Comparison of ENCODE assay signal across 12 cellular contexts in genomic region chr14:54148251-54148650, GRCh38.
DNase-seq lines count a peak whose midpoint lies in the region; TF ChIP-seq lines count a peak whose summit lies in the region.
"Had no signal": no experiment of that assay in that cellular context is flagged by ENCODE, and none has a peak within 500 bp of the region (broad histone marks: within the 10 kb centered on the region; RNA-seq: fewer than 3 reads in every experiment).

No MANE protein-coding gene starts in this region.

- H2AFZ ChIP-seq in mesenchymal stem cell (ENCODE audit: low read depth, low read length), result no peak overlapping the region

- H3K14ac ChIP-seq in mesenchymal stem cell (ENCODE audit: low read length in 2 of 2), result no peak overlapping the region

- H3K18ac ChIP-seq in mesenchymal stem cell (ENCODE audit: low read depth in 1 of 2, low read length in 2 of 2), result no peak overlapping the region

- peaks cover 23% of the 10 kb centered on the region for H3K9me3 Mint-ChIP-seq in endodermal cell

- H3K9ac ChIP-seq in endodermal cell (ENCODE audit: extremely low read depth, low read length, poor library complexity, severe bottlenecking) (no peak overlapping the region), mesenchymal stem cell (ENCODE audit: low read length) (no peak overlapping the region)
- H3K9ac ChIP-seq: BLaER1 treated with 17β-estradiol and CSF1 and Interleukin-3, amounts not matched to agents 10 nM and 100 nM had no signal

- DNase-seq in EH (ENCODE audit: low read depth), result peak; percentile 80
- peak; percentile 11 for DNase-seq in amniotic epithelial cell (ENCODE audit: low read depth)
- no peak for DNase-seq in endodermal cell
- peak; percentile 15 for DNase-seq in mesenchymal stem cell
- DNase-seq in midbrain (lab: John Stamatoyannopoulos, UW), result no peak
- DNase-seq in medulla oblongata (ENCODE audit: extremely low spot score), result no peak
- no peak for DNase-seq in NCI-H2171 (lab: John Stamatoyannopoulos, UW)
- DNase-seq: 8988T; CD4-positive, CD25-positive, alpha-beta regulatory T cell; GOT3; H9 had no signal

- no peak overlapping the region for H3K4ac ChIP-seq in mesenchymal stem cell (ENCODE audit: low read depth in 1 of 2, low read length in 2 of 2)

- no peak overlapping the region for H4K8ac ChIP-seq in mesenchymal stem cell (ENCODE audit: low read length)

- H3K4me3 ChIP-seq in endodermal cell (ENCODE audit: low read length), result peak overlapping the region; percentile 51
- no peak overlapping the region for H3K4me3 ChIP-seq in mesenchymal stem cell (ENCODE audit: insufficient read depth in 1 of 2, low read depth in 1 of 2, low read length in 2 of 2)
- H3K4me3 ChIP-seq: BLaER1 treated with 17β-estradiol and CSF1 and Interleukin-3, amounts not matched to agents 10 nM and 100 nM had no signal

- H3K36me3 Mint-ChIP-seq in endodermal cell (ENCODE audit: low read depth), result no peaks in the 10 kb centered on the region
- H3K36me3 Mint-ChIP-seq: CD4-positive, CD25-positive, alpha-beta regulatory T cell had no signal

- H3K79me1 ChIP-seq in mesenchymal stem cell (replicated peaks; ENCODE audit: low read length, poor library complexity, severe bottlenecking), result no peaks in the 10 kb centered on the region

- no peak overlapping the region for H3K23ac ChIP-seq in mesenchymal stem cell (ENCODE audit: low read length in 2 of 2)

- no peaks in the 10 kb centered on the region for H3K27me3 ChIP-seq in endodermal cell (ENCODE audit: control insufficient read depth, insufficient read depth, low read length, poor library complexity, severe bottlenecking)
- peaks cover 0 to under 1% of the 10 kb centered on the region in 2 experiments for H3K27me3 ChIP-seq in mesenchymal stem cell (ENCODE audit: control insufficient read depth in 1 of 2, insufficient read depth in 1 of 2, low read length in 2 of 2)
- H3K27me3 ChIP-seq: BLaER1 treated with 17β-estradiol and CSF1 and Interleukin-3, amounts not matched to agents 10 nM and 100 nM had no signal

- H2BK120ac ChIP-seq in mesenchymal stem cell (ENCODE audit: low read depth, low read length), result no peak overlapping the region

- H2AK5ac ChIP-seq in mesenchymal stem cell (ENCODE audit: low read length, severe bottlenecking), result no peak overlapping the region

- peaks cover 24% of the 10 kb centered on the region for H3K4me1 Mint-ChIP-seq in endodermal cell
- H3K4me1 Mint-ChIP-seq: CD4-positive, CD25-positive, alpha-beta regulatory T cell had no signal

- no peak overlapping the region for H3K27ac Mint-ChIP-seq in endodermal cell
- H3K27ac Mint-ChIP-seq: CD4-positive, CD25-positive, alpha-beta regulatory T cell; H9 had no signal

- H3K4me2 ChIP-seq in mesenchymal stem cell (ENCODE audit: low read length, poor library complexity, severe bottlenecking), result no peak overlapping the region

- H3K9me3 ChIP-seq in endodermal cell (ENCODE audit: control insufficient read depth, low read length), result peaks cover 24% of the 10 kb centered on the region
- peaks cover 25% of the 10 kb centered on the region for H3K9me3 ChIP-seq in mesenchymal stem cell (ENCODE audit: control insufficient read depth, low read length)

- H2BK12ac ChIP-seq in mesenchymal stem cell (ENCODE audit: low read length in 2 of 2), result no peak overlapping the region

- WGBS in endodermal cell (ENCODE audit: insufficient coverage in 1 of 2, insufficient read length in 1 of 2), 2 experiments, result 59 to 77% methylated on average over 3 of the region's 3 CpGs
- 95% methylated on average over 3 of the region's 3 CpGs for WGBS in mesenchymal stem cell

- H3K36me3 ChIP-seq in endodermal cell (ENCODE audit: control insufficient read depth, insufficient read depth, low read length), result no peaks in the 10 kb centered on the region
- H3K36me3 ChIP-seq in mesenchymal stem cell (ENCODE audit: control insufficient read depth in 1 of 2, insufficient read depth in 2 of 2, low read depth in 1 of 2, low read length in 2 of 2), result no peaks in the 10 kb centered on the region
- H3K36me3 ChIP-seq: BLaER1 treated with 17β-estradiol and CSF1 and Interleukin-3, amounts not matched to agents 10 nM and 100 nM had no signal

- no peak for TF ChIP-seq CTCF in endodermal cell (conservative IDR thresholded peaks at IDR 0.05)

- H3K4me1 ChIP-seq in endodermal cell (ENCODE audit: control insufficient read depth, insufficient read depth, low read length), result peaks cover 3% of the 10 kb centered on the region
- peaks cover 2% of the 10 kb centered on the region for H3K4me1 ChIP-seq in mesenchymal stem cell (ENCODE audit: control insufficient read depth, insufficient read depth, low read depth, low read length)

- no peak overlapping the region for H3K27ac ChIP-seq in endodermal cell (ENCODE audit: low read depth, low read length)
- no peak overlapping the region for H3K27ac ChIP-seq in mesenchymal stem cell (ENCODE audit: low read length, poor library complexity, severe bottlenecking)
- H3K27ac ChIP-seq: BLaER1 treated with 17β-estradiol and CSF1 and Interleukin-3, amounts not matched to agents 10 nM and 100 nM had no signal

- H2BK15ac ChIP-seq in mesenchymal stem cell (ENCODE audit: low read depth, poor library complexity, severe bottlenecking), result no peak overlapping the region

- no peak overlapping the region for H4K91ac ChIP-seq in mesenchymal stem cell (ENCODE audit: low read length)

- no peaks in the 10 kb centered on the region for H3K27me3 Mint-ChIP-seq in endodermal cell (ENCODE audit: insufficient read depth)

- no peak overlapping the region for H2BK5ac ChIP-seq in mesenchymal stem cell (ENCODE audit: low read depth, low read length, poor library complexity, severe bottlenecking)

- H3K4me3 Mint-ChIP-seq in endodermal cell, result no peak overlapping the region
- H3K4me3 Mint-ChIP-seq: CD4-positive, CD25-positive, alpha-beta regulatory T cell; H9 had no signal

Comparison
In these comparisons a context has a peak if more than half of its experiments do, and no peak if none do; other contexts are left out.
1. DNase-seq: peak in EH (single experiment), amniotic epithelial cell (single experiment) and mesenchymal stem cell (single experiment); none in endodermal cell (single experiment), midbrain (single experiment), medulla oblongata (single experiment) and NCI-H2171 (single experiment).